ENCODE assay signal across 9 cellular contexts in genomic region chr5:88683506-88684135, GRCh38.
DNase-seq lines count a peak whose midpoint lies in the region; ATAC-seq, FAIRE-seq and TF ChIP-seq lines count a peak whose summit lies in the region.
"Had no signal": no experiment of that assay in that cellular context is flagged by ENCODE, and none has a peak within 500 bp of the region (broad histone marks: within the 10 kb centered on the region; RNA-seq: fewer than 3 reads in every experiment).

No MANE protein-coding gene starts in this region.

- H3K4me3 ChIP-seq in astrocyte of the spinal cord (ENCODE audit: low read depth, low read length) = peak overlapping the region; percentile 56

- H3K9me3 Mint-ChIP-seq in progenitor cell of endocrine pancreas (ENCODE audit: low read depth) = no peaks in the 10 kb centered on the region

- TF ChIP-seq CTCF in astrocyte of the spinal cord (IDR thresholded peaks at IDR 0.05; ENCODE audit: low read depth, low read length) (peak; percentile 31), progenitor cell of endocrine pancreas (IDR thresholded peaks at IDR 0.05; ENCODE audit: unreplicated experiment) (peak; percentile 44)

- no peaks in the 10 kb centered on the region for H3K36me3 Mint-ChIP-seq in progenitor cell of endocrine pancreas (ENCODE audit: insufficient read depth)

- DNase-seq in Daoy (ENCODE audit: low read depth) = peak; percentile 82
- peak; percentile 70 for DNase-seq in NCI-H1417 treated with DMSO at 0.1 percent for 48 hours (lab: John Stamatoyannopoulos, UW)
- DNase-seq in astrocyte of the spinal cord (ENCODE audit: low read depth, low spot score) = peak; percentile 89
- no peak for DNase-seq in progenitor cell of endocrine pancreas (ENCODE audit: low spot score, unreplicated experiment)
- DNase-seq in GM19239 (ENCODE audit: insufficient read length, low spot score) = no peak
- DNase-seq in A172 (ENCODE audit: low spot score) = no peak

- H3K27me3 Mint-ChIP-seq in progenitor cell of endocrine pancreas = peaks cover 98% of the 10 kb centered on the region

- no peak overlapping the region for H3K4me3 Mint-ChIP-seq in progenitor cell of endocrine pancreas (ENCODE audit: low read depth)

- in situ Hi-C loops in astrocyte of the spinal cord (cut with HindIII; ENCODE audit: low sequenced_read_pairs) = loop anchor here (25.0 kb wide), 1 partner anchor 546 kb away; no protein-coding TSS in a partner anchor

- peak overlapping the region; percentile 46 for H3K27ac Mint-ChIP-seq in progenitor cell of endocrine pancreas

- no peaks in the 10 kb centered on the region for H3K4me1 Mint-ChIP-seq in progenitor cell of endocrine pancreas (ENCODE audit: low read depth)

- FAIRE-seq in GM19239 (lab: Jason Lieb, UNC) = no peak
- FAIRE-seq: endometrium had no signal

- ATAC-seq in GM21717 (IDR thresholded peaks at IDR 0.05; ENCODE audit: unreplicated experiment) (peak; percentile 66), HG02840 (IDR thresholded peaks at IDR 0.05; ENCODE audit: low FRiP score, unreplicated experiment) (no peak)

Comparison
In these comparisons a context has a peak if more than half of its experiments do, and no peak if none do; other contexts are left out.
1. DNase-seq: peak in Daoy (single experiment), NCI-H1417 treated with DMSO at 0.1 percent for 48 hours (single experiment) and astrocyte of the spinal cord (single experiment); none in progenitor cell of endocrine pancreas (single experiment), GM19239 (single experiment) and A172 (single experiment).